In genomic region chr5:10459080-10460055, GRCh38 we compare ENCODE assay signal across 2 cellular contexts.
TF ChIP-seq lines count a peak whose summit lies in the region.

No MANE protein-coding gene starts in this region.

TF ChIP-seq in IMR-90, 13 proteins besides CTCF, POLR2A, EP300 and RAD21:
- TF ChIP-seq BHLHE40 (IDR thresholded peaks at IDR 0.05; ENCODE audit: low read depth, low read length) = no peak

TF ChIP-seq in H1, 55 proteins besides CTCF, POLR2A, EP300 and RAD21:
- TF ChIP-seq SAP30 (IDR thresholded peaks at IDR 0.05; ENCODE audit: insufficient read depth, insufficient replicate concordance, low read length) = no peak
- TF ChIP-seq KDM5A (IDR thresholded peaks at IDR 0.05; ENCODE audit: low read length) = no peak
- no peak for TF ChIP-seq JUND (IDR thresholded peaks at IDR 0.05; ENCODE audit: low read length)
- TF ChIP-seq ZNF274 (IDR thresholded peaks at IDR 0.05; ENCODE audit: borderline replicate concordance, extremely low read depth, low read length) = no peak
- no peak for TF ChIP-seq KDM1A (IDR thresholded peaks at IDR 0.05; ENCODE audit: borderline replicate concordance, low read length)
- TF ChIP-seq SUZ12 (IDR thresholded peaks at IDR 0.05; ENCODE audit: low read length) = no peak
- TF ChIP-seq CHD2 (IDR thresholded peaks at IDR 0.05; ENCODE audit: low read length) = no peak
- no peak for TF ChIP-seq MAX (IDR thresholded peaks at IDR 0.05)
- no peak for TF ChIP-seq SP4 (IDR thresholded peaks at IDR 0.05; ENCODE audit: low read length)
- TF ChIP-seq USF2 (IDR thresholded peaks at IDR 0.05; ENCODE audit: low read length) = no peak
- no peak for TF ChIP-seq TAF7 (optimal IDR thresholded peaks at IDR 0.05; ENCODE audit: borderline replicate concordance, low read depth, low read length)
- no peak for TF ChIP-seq CBX8 (IDR thresholded peaks at IDR 0.05; ENCODE audit: borderline replicate concordance, low read depth, low read length)
- no peak for TF ChIP-seq BACH1 (IDR thresholded peaks at IDR 0.05; ENCODE audit: low read length)
- no peak for TF ChIP-seq POLR2AphosphoS5 (IDR thresholded peaks at IDR 0.05; ENCODE audit: low read depth, low read length)
- TF ChIP-seq BCL11A (IDR thresholded peaks at IDR 0.05; ENCODE audit: low read depth in 2 of 2, low read length in 2 of 2) = no peak
- TF ChIP-seq SP1 (IDR thresholded peaks at IDR 0.05; ENCODE audit: low read depth, low read length) = no peak
- no peak for TF ChIP-seq PHF8 (conservative IDR thresholded peaks at IDR 0.05; ENCODE audit: low read depth, low read length)
TF ChIP-seq in H1: peak in this region for 0.
